ENCODE assay signal across 9 cellular contexts in genomic region chr7:131502810-131503545, GRCh38. TPM values are rescaled to one million over a fixed set of nuclear protein-coding genes. Genes with fewer than 3 reads are reported as not detected.
DNase-seq lines count a peak whose midpoint lies in the region; ATAC-seq and TF ChIP-seq lines count a peak whose summit lies in the region.
"Had no signal": no experiment of that assay in that cellular context is flagged by ENCODE, and none has a peak within 500 bp of the region (broad histone marks: within the 10 kb centered on the region; RNA-seq: fewer than 3 reads in every experiment).

No MANE protein-coding gene starts in this region.

- H3K9me3 ChIP-seq in OCI-LY7 (ENCODE audit: low read length) (no peaks in the 10 kb centered on the region), PC-9 (ENCODE audit: insufficient read depth, low read depth) (no peaks in the 10 kb centered on the region)

- H4K20me1 ChIP-seq in OCI-LY7 (ENCODE audit: insufficient read depth, low read length) (peaks cover 3% of the 10 kb centered on the region; the same call in 1 of the 2 replicates), PC-9 (ENCODE audit: insufficient read depth) (peaks cover 3% of the 10 kb centered on the region; the same call in 1 of the 2 replicates)

- H3F3A ChIP-seq in PC-9 (ENCODE audit: insufficient read depth, low read depth), result peaks cover 44% of the 10 kb centered on the region

- CTCF ChIA-PET in OCI-LY7 (lab: Charles Lee; ENCODE audit: unreplicated experiment), result interaction anchor here (0.6 kb wide), 1 partner anchor 32 kb away, joined by 4 read pairs; no protein-coding TSS in a partner anchor
- CTCF ChIA-PET in PC-9 (lab: Charles Lee), result interaction anchor here (0.6 kb wide), 1 partner anchor 77 kb away, joined by 12 read pairs; no protein-coding TSS in a partner anchor

- no peak for ATAC-seq in GM18868 (IDR thresholded peaks at IDR 0.05; ENCODE audit: unreplicated experiment)

- H3K9me3 Mint-ChIP-seq in T-helper 2 cell treated with Interferon-gamma antibody and Interleukin-4, amounts not matched to agents 5 μg/mL and 100 μg/mL, for 36 hours, result no peaks in the 10 kb centered on the region

- H3K79me2 ChIP-seq in OCI-LY7 (ENCODE audit: insufficient read depth, low read depth, low read length), result no peaks in the 10 kb centered on the region
- no peaks in the 10 kb centered on the region for H3K79me2 ChIP-seq in PC-9 (ENCODE audit: low read depth)

- H3K4me3 Mint-ChIP-seq in T-helper 2 cell treated with Interferon-gamma antibody and Interleukin-4, amounts not matched to agents 5 μg/mL and 100 μg/mL, for 36 hours, result no peak overlapping the region

- BruUV-seq in OCI-LY7 (replicated peaks; lab: Mats Ljungman, UMichigan) (no TSS peak), PC-9 (replicated peaks; lab: Mats Ljungman, UMichigan) (no TSS peak)

- no peak overlapping the region for H3K4me3 ChIP-seq in HFF-Myc (replicated peaks; ENCODE audit: low read depth, low read length)
- H3K4me3 ChIP-seq in OCI-LY7 (ENCODE audit: low read depth, low read length, poor library complexity, severe bottlenecking), result no peak overlapping the region
- H3K4me3 ChIP-seq in PC-9, result no peak overlapping the region

- intact Hi-C loops in OCI-LY7 (cut with micrococcal nuclease; ENCODE audit: unreplicated experiment) (loop anchor here (10.0 kb wide), 1 partner anchor 658 kb away; no protein-coding TSS in a partner anchor), PC-9 (cut with micrococcal nuclease; ENCODE audit: unreplicated experiment) (no loop called here)

- H3K27me3 ChIP-seq in PC-9 (ENCODE audit: insufficient read depth, low read depth), result no peaks in the 10 kb centered on the region

- DNase-seq in HFF-Myc (ENCODE audit: extremely low read depth, low read depth), result peak; percentile 59
- DNase-seq in SK-MEL-5 (ENCODE audit: low read depth, low spot score), result peak; percentile 54
- peak; percentile 41 for DNase-seq in globus pallidus (ENCODE audit: low spot score)
- peak; percentile 57 for DNase-seq in renal cortical epithelial cell (ENCODE audit: low read depth)
- no peak for DNase-seq in OCI-LY7 (ENCODE audit: low spot score)
- DNase-seq in T-helper 2 cell treated with Interferon-gamma antibody and Interleukin-4, amounts not matched to agents 5 μg/mL and 100 μg/mL, for 36 hours (ENCODE audit: low spot score), result no peak
- DNase-seq in PC-9, result no peak
- DNase-seq: activated T-cell treated with anti-CD3 and anti-CD28 coated beads for 4 hours had no signal

- no peak overlapping the region for H3K27ac Mint-ChIP-seq in T-helper 2 cell treated with Interferon-gamma antibody and Interleukin-4, amounts not matched to agents 5 μg/mL and 100 μg/mL, for 36 hours

- in situ Hi-C loops in SK-MEL-5 (cut with HindIII; ENCODE audit: low pct_unique_long_range_greater_than_20kb, low sequenced_read_pairs), result no loop called here

- TF ChIP-seq CTCF in HFF-Myc (IDR thresholded peaks at IDR 0.05; ENCODE audit: low read depth, low read length, missing control alignments) (no peak), OCI-LY7 (conservative IDR thresholded peaks at IDR 0.05; ENCODE audit: low read length) (no peak), PC-9 (conservative IDR thresholded peaks at IDR 0.05) (no peak)

- no peaks in the 10 kb centered on the region for H3K27me3 Mint-ChIP-seq in T-helper 2 cell treated with Interferon-gamma antibody and Interleukin-4, amounts not matched to agents 5 μg/mL and 100 μg/mL, for 36 hours (ENCODE audit: low read depth)

- H2AFZ ChIP-seq in OCI-LY7 (ENCODE audit: low read length) (no peak overlapping the region), PC-9 (no peak overlapping the region)

- H3K4me1 ChIP-seq in OCI-LY7 (ENCODE audit: insufficient read depth, low read length, poor library complexity, severe bottlenecking) (peaks cover under 1% of the 10 kb centered on the region), PC-9 (replicated peaks; ENCODE audit: insufficient read depth) (no peaks in the 10 kb centered on the region)

- H3K9me2 ChIP-seq in OCI-LY7 (ENCODE audit: insufficient read depth, low read length) (no peaks in the 10 kb centered on the region), PC-9 (ENCODE audit: insufficient read depth) (no peaks in the 10 kb centered on the region)

- H3K4me2 ChIP-seq in OCI-LY7 (ENCODE audit: low read length), result no peak overlapping the region
- no peak overlapping the region for H3K4me2 ChIP-seq in PC-9

- peaks cover 28% of the 10 kb centered on the region for H3K4me1 Mint-ChIP-seq in T-helper 2 cell treated with Interferon-gamma antibody and Interleukin-4, amounts not matched to agents 5 μg/mL and 100 μg/mL, for 36 hours (ENCODE audit: low read depth)

- H3K36me3 Mint-ChIP-seq in T-helper 2 cell treated with Interferon-gamma antibody and Interleukin-4, amounts not matched to agents 5 μg/mL and 100 μg/mL, for 36 hours (ENCODE audit: low read depth), result peaks cover 6% of the 10 kb centered on the region

- H3K27ac ChIP-seq in OCI-LY7 (ENCODE audit: low read depth, low read length, poor library complexity, severe bottlenecking) (no peak overlapping the region), PC-9 (no peak overlapping the region)

- POLR2A ChIA-PET in OCI-LY7 (lab: Charles Lee), result no interaction called here
- POLR2A ChIA-PET in PC-9 (lab: Charles Lee; ENCODE audit: unreplicated experiment), result interaction anchor here (0.5 kb wide), 1 partner anchor 395 kb away, joined by 10 read pairs; no protein-coding TSS in a partner anchor

- no peaks in the 10 kb centered on the region for H3K36me3 ChIP-seq in OCI-LY7 (ENCODE audit: insufficient read depth, low read length)
- peaks cover 15% of the 10 kb centered on the region for H3K36me3 ChIP-seq in PC-9 (ENCODE audit: low read depth)

RNA-seq across cellular contexts. Expression of gene PODXL, which starts 53.5 kb away (rescaled TPM):
- total RNA-seq in SK-MEL-5 (2014; rRNA removed; shearing (Covaris generic)), result 2.8 and 4.6 TPM in 2 replicates
- 12.7 and 14.4 TPM in 2 replicates for polyA plus RNA-seq in SK-MEL-5 (2015; cell fraction: cytosol; rRNA removed)
- 6.8 and 9.9 TPM in 2 replicates for polyA plus RNA-seq in SK-MEL-5 (2015; cell fraction: nucleus; rRNA removed)
- total RNA-seq in renal cortical epithelial cell, result 0.65 and 1.9 TPM in 2 replicates
- total RNA-seq in OCI-LY7 (2014; rRNA removed; shearing (Covaris generic)), result 0.31 and 0.32 TPM in 2 replicates
- total RNA-seq in OCI-LY7 (2022), result 2.1 and 2.2 TPM in 2 replicates
- total RNA-seq in PC-9 (2021), result 57.5 and 75.3 TPM in 2 replicates

Comparison
In these comparisons a context has a peak if more than half of its experiments do, and no peak if none do; other contexts are left out.
1. DNase-seq: peak in HFF-Myc (single experiment), SK-MEL-5 (single experiment), globus pallidus (single experiment) and renal cortical epithelial cell (single experiment); none in OCI-LY7 (single experiment), T-helper 2 cell treated with Interferon-gamma antibody and Interleukin-4, amounts not matched to agents 5 μg/mL and 100 μg/mL, for 36 hours (single experiment) and PC-9 (0 of 2).
2. RNA of gene PODXL, which starts 53.5 kb away (total RNA-seq): 57.5 to 75.3 TPM in PC-9; 2.8 to 4.6 TPM in SK-MEL-5, 0.31 to 2.2 TPM in OCI-LY7 and 0.65 to 1.9 TPM in renal cortical epithelial cell; every median in the first group is over 10 times any median in the second.